1 cellular context compared by ENCODE assay signal in genomic region chr6:122580731-122581130, GRCh38.
TF ChIP-seq lines count a peak whose summit lies in the region.

No MANE protein-coding gene starts in this region.

TF ChIP-seq in GM23338, 12 proteins besides CTCF, POLR2A, EP300 and RAD21 (continued from another document):
- TF ChIP-seq, protein P1, sequence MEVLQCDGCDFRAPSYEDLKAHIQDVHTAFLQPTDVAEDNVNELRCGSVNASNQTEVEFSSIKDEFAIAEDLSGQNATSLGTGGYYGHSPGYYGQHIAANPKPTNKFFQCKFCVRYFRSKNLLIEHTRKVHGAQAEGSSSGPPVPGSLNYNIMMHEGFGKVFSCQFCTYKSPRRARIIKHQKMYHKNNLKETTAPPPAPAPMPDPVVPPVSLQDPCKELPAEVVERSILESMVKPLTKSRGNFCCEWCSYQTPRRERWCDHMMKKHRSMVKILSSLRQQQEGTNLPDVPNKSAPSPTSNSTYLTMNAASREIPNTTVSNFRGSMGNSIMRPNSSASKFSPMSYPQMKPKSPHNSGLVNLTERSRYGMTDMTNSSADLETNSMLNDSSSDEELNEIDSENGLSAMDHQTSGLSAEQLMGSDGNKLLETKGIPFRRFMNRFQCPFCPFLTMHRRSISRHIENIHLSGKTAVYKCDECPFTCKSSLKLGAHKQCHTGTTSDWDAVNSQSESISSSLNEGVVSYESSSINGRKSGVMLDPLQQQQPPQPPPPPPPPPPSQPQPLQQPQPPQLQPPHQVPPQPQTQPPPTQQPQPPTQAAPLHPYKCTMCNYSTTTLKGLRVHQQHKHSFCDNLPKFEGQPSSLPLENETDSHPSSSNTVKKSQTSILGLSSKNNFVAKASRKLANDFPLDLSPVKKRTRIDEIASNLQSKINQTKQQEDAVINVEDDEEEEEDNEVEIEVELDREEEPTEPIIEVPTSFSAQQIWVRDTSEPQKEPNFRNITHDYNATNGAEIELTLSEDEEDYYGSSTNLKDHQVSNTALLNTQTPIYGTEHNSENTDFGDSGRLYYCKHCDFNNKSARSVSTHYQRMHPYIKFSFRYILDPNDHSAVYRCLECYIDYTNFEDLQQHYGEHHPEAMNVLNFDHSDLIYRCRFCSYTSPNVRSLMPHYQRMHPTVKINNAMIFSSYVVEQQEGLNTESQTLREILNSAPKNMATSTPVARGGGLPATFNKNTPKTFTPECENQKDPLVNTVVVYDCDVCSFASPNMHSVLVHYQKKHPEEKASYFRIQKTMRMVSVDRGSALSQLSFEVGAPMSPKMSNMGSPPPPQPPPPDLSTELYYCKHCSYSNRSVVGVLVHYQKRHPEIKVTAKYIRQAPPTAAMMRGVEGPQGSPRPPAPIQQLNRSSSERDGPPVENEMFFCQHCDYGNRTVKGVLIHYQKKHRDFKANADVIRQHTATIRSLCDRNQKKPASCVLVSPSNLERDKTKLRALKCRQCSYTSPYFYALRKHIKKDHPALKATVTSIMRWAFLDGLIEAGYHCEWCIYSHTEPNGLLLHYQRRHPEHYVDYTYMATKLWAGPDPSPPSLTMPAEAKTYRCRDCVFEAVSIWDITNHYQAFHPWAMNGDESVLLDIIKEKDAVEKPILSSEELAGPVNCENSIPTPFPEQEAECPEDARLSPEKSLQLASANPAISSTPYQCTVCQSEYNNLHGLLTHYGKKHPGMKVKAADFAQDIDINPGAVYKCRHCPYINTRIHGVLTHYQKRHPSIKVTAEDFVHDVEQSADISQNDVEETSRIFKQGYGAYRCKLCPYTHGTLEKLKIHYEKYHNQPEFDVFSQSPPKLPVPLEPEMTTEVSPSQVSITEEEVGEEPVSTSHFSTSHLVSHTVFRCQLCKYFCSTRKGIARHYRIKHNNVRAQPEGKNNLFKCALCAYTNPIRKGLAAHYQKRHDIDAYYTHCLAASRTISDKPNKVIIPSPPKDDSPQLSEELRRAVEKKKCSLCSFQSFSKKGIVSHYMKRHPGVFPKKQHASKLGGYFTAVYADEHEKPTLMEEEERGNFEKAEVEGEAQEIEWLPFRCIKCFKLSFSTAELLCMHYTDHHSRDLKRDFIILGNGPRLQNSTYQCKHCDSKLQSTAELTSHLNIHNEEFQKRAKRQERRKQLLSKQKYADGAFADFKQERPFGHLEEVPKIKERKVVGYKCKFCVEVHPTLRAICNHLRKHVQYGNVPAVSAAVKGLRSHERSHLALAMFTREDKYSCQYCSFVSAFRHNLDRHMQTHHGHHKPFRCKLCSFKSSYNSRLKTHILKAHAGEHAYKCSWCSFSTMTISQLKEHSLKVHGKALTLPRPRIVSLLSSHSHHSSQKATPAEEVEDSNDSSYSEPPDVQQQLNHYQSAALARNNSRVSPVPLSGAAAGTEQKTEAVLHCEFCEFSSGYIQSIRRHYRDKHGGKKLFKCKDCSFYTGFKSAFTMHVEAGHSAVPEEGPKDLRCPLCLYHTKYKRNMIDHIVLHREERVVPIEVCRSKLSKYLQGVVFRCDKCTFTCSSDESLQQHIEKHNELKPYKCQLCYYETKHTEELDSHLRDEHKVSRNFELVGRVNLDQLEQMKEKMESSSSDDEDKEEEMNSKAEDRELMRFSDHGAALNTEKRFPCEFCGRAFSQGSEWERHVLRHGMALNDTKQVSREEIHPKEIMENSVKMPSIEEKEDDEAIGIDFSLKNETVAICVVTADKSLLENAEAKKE (CRISPR knock-in tag; IDR thresholded peaks at IDR 0.05): no peak
- TF ChIP-seq ZNF331 (CRISPR knock-in tag; IDR thresholded peaks at IDR 0.05; ENCODE audit: low read depth) (no peak), EZH2phosphoT487 (IDR thresholded peaks at IDR 0.05; ENCODE audit: unreplicated experiment) (no peak)
